1 cellular context compared by ENCODE assay signal in genomic region chr13:90238433-90238832, GRCh38.
TF ChIP-seq lines count a peak whose summit lies in the region.

No MANE protein-coding gene starts in this region.

TF ChIP-seq in WTC11, 78 proteins besides CTCF, POLR2A, EP300 and RAD21 (continued from another document):
- TF ChIP-seq USF1 (CRISPR knock-in tag; IDR thresholded peaks at IDR 0.05): no peak
